8 cellular contexts compared by ENCODE assay signal in the genomic region with DNA sequence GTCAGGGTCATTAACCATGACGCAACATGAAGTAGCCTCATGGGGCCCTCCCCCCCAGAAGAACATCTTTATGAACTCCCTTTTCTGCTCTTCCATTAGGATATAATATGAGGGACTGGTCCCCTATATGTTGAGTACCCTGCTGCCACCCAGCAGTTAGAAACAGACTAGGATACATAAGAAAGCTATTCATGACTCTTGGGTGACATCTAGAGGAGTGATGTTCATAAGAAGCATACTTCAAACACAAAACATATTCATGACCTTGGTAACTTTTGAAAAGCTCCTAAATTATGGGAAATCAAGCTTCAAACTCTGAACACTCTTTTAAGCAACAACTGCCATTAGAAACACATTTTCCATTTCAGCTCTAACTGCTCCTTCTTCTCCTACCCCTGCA.
DNase-seq lines count a peak whose midpoint lies in the region; ATAC-seq, FAIRE-seq and TF ChIP-seq lines count a peak whose summit lies in the region.

No MANE protein-coding gene starts in this region.

- H3K4me1 ChIP-seq in lower lobe of right lung, result no peaks in the 10 kb centered on the region

- TF ChIP-seq CTCF in WTC11 (IDR thresholded peaks at IDR 0.05) (no peak), lower lobe of right lung (IDR thresholded peaks at IDR 0.05) (peak; percentile 18), coronary artery (IDR thresholded peaks at IDR 0.05) (no peak)

- DNase-seq in EH (ENCODE audit: low read depth) (peak; percentile 42), HTR-8/SVneo (ENCODE audit: insufficient read length, low spot score) (peak; percentile 0), WTC11 (ENCODE audit: low spot score) (no peak), lower lobe of right lung (no peak), coronary artery (ENCODE audit: low spot score) (no peak), dedifferentiated amniotic fluid mesenchymal stem cell (ENCODE audit: extremely low spot score) (no peak), COR-L47 (lab: John Stamatoyannopoulos, UW) (no peak)

- H3K27me3 Mint-ChIP-seq in WTC11 (ENCODE audit: low read depth), result no peaks in the 10 kb centered on the region

- H3K36me3 Mint-ChIP-seq in WTC11, result no peaks in the 10 kb centered on the region

- no peak overlapping the region for H3K27ac ChIP-seq in lower lobe of right lung
- no peak overlapping the region for H3K27ac ChIP-seq in coronary artery

- ATAC-seq in WTC11 (peak; percentile 52), lower lobe of right lung (no peak), GM19455 (IDR thresholded peaks at IDR 0.05; ENCODE audit: unreplicated experiment) (no peak)

- CTCF ChIA-PET in WTC11 (lab: Charles Lee), result interaction anchor here (0.6 to 1.6 kb wide), 4 partner anchors 54 to 181 kb away, joined by 3 to 5 read pairs (median 4); no protein-coding TSS in a partner anchor

- H3K4me3 ChIP-seq in lower lobe of right lung, result no peak overlapping the region
- H3K4me3 ChIP-seq in coronary artery, result no peak overlapping the region

- H3K4me1 Mint-ChIP-seq in WTC11, result peaks cover 34% of the 10 kb centered on the region

- no peak overlapping the region for H3K27ac Mint-ChIP-seq in WTC11

- intact Hi-C loops in lower lobe of right lung (cut with DNase I), result no loop called here

- FAIRE-seq in HTR-8/SVneo (lab: Jason Lieb, UNC), result no peak

- no peaks in the 10 kb centered on the region for H3K9me3 ChIP-seq in lower lobe of right lung

- H3K9me3 Mint-ChIP-seq in WTC11, result no peaks in the 10 kb centered on the region; the same call in 1 of the 2 replicates

- H3K36me3 ChIP-seq in lower lobe of right lung, result no peaks in the 10 kb centered on the region

- H3K4me3 Mint-ChIP-seq in WTC11, result no peak overlapping the region

- POLR2A ChIA-PET in WTC11 (lab: Charles Lee), result no interaction called here

- no peaks in the 10 kb centered on the region for H3K27me3 ChIP-seq in lower lobe of right lung (ENCODE audit: low read depth)

TF ChIP-seq in WTC11, 78 proteins besides CTCF, POLR2A, EP300 and RAD21:
- TF ChIP-seq NFYB (CRISPR knock-in tag; conservative IDR thresholded peaks at IDR 0.05; ENCODE audit: low read depth), result no peak
- TF ChIP-seq, protein P1, sequence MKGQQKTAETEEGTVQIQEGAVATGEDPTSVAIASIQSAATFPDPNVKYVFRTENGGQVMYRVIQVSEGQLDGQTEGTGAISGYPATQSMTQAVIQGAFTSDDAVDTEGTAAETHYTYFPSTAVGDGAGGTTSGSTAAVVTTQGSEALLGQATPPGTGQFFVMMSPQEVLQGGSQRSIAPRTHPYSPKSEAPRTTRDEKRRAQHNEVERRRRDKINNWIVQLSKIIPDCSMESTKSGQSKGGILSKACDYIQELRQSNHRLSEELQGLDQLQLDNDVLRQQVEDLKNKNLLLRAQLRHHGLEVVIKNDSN (CRISPR knock-in tag; IDR thresholded peaks at IDR 0.05), result no peak
- TF ChIP-seq, protein P2, sequence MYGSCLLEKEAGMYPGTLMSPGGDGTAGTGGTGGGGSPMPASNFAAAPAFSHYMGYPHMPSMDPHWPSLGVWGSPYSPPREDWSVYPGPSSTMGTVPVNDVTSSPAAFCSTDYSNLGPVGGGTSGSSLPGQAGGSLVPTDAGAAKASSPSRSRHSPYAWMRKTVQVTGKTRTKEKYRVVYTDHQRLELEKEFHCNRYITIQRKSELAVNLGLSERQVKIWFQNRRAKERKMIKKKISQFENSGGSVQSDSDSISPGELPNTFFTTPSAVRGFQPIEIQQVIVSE (CRISPR knock-in tag; IDR thresholded peaks at IDR 0.05; ENCODE audit: borderline replicate concordance), result no peak
- TF ChIP-seq, protein P3, sequence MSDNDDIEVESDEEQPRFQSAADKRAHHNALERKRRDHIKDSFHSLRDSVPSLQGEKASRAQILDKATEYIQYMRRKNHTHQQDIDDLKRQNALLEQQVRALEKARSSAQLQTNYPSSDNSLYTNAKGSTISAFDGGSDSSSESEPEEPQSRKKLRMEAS (CRISPR knock-in tag; IDR thresholded peaks at IDR 0.05), result no peak
- TF ChIP-seq, protein P4, sequence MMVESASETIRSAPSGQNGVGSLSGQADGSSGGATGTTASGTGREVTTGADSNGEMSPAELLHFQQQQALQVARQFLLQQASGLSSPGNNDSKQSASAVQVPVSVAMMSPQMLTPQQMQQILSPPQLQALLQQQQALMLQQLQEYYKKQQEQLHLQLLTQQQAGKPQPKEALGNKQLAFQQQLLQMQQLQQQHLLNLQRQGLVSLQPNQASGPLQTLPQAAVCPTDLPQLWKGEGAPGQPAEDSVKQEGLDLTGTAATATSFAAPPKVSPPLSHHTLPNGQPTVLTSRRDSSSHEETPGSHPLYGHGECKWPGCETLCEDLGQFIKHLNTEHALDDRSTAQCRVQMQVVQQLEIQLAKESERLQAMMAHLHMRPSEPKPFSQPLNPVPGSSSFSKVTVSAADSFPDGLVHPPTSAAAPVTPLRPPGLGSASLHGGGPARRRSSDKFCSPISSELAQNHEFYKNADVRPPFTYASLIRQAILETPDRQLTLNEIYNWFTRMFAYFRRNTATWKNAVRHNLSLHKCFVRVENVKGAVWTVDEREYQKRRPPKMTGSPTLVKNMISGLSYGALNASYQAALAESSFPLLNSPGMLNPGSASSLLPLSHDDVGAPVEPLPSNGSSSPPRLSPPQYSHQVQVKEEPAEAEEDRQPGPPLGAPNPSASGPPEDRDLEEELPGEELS (CRISPR knock-in tag; IDR thresholded peaks at IDR 0.05), result no peak
- no peak for TF ChIP-seq ZNF138 (CRISPR knock-in tag; conservative IDR thresholded peaks at IDR 0.05)
- no peak for TF ChIP-seq ZNF121 (CRISPR knock-in tag; IDR thresholded peaks at IDR 0.05)
- no peak for TF ChIP-seq FOXP1 (CRISPR knock-in tag; IDR thresholded peaks at IDR 0.05; ENCODE audit: borderline replicate concordance)
- TF ChIP-seq, protein P5, sequence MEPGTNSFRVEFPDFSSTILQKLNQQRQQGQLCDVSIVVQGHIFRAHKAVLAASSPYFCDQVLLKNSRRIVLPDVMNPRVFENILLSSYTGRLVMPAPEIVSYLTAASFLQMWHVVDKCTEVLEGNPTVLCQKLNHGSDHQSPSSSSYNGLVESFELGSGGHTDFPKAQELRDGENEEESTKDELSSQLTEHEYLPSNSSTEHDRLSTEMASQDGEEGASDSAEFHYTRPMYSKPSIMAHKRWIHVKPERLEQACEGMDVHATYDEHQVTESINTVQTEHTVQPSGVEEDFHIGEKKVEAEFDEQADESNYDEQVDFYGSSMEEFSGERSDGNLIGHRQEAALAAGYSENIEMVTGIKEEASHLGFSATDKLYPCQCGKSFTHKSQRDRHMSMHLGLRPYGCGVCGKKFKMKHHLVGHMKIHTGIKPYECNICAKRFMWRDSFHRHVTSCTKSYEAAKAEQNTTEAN (CRISPR knock-in tag; IDR thresholded peaks at IDR 0.05), result no peak
- TF ChIP-seq SOX15 (CRISPR knock-in tag; IDR thresholded peaks at IDR 0.05), result no peak
- TF ChIP-seq, protein P6, sequence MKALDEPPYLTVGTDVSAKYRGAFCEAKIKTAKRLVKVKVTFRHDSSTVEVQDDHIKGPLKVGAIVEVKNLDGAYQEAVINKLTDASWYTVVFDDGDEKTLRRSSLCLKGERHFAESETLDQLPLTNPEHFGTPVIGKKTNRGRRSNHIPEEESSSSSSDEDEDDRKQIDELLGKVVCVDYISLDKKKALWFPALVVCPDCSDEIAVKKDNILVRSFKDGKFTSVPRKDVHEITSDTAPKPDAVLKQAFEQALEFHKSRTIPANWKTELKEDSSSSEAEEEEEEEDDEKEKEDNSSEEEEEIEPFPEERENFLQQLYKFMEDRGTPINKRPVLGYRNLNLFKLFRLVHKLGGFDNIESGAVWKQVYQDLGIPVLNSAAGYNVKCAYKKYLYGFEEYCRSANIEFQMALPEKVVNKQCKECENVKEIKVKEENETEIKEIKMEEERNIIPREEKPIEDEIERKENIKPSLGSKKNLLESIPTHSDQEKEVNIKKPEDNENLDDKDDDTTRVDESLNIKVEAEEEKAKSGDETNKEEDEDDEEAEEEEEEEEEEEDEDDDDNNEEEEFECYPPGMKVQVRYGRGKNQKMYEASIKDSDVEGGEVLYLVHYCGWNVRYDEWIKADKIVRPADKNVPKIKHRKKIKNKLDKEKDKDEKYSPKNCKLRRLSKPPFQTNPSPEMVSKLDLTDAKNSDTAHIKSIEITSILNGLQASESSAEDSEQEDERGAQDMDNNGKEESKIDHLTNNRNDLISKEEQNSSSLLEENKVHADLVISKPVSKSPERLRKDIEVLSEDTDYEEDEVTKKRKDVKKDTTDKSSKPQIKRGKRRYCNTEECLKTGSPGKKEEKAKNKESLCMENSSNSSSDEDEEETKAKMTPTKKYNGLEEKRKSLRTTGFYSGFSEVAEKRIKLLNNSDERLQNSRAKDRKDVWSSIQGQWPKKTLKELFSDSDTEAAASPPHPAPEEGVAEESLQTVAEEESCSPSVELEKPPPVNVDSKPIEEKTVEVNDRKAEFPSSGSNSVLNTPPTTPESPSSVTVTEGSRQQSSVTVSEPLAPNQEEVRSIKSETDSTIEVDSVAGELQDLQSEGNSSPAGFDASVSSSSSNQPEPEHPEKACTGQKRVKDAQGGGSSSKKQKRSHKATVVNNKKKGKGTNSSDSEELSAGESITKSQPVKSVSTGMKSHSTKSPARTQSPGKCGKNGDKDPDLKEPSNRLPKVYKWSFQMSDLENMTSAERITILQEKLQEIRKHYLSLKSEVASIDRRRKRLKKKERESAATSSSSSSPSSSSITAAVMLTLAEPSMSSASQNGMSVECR (CRISPR knock-in tag; IDR thresholded peaks at IDR 0.05; ENCODE audit: borderline replicate concordance), result no peak
- no peak for TF ChIP-seq ZBTB21 (CRISPR knock-in tag; IDR thresholded peaks at IDR 0.05; ENCODE audit: borderline replicate concordance)

Comparison
In these comparisons a context has a peak if more than half of its experiments do, and no peak if none do; other contexts are left out.
1. DNase-seq: peak in EH (single experiment) and HTR-8/SVneo (single experiment); none in WTC11 (single experiment), lower lobe of right lung (single experiment), coronary artery (single experiment), dedifferentiated amniotic fluid mesenchymal stem cell (single experiment) and COR-L47 (single experiment).